10 cellular contexts compared by ENCODE assay signal in the genomic region with DNA sequence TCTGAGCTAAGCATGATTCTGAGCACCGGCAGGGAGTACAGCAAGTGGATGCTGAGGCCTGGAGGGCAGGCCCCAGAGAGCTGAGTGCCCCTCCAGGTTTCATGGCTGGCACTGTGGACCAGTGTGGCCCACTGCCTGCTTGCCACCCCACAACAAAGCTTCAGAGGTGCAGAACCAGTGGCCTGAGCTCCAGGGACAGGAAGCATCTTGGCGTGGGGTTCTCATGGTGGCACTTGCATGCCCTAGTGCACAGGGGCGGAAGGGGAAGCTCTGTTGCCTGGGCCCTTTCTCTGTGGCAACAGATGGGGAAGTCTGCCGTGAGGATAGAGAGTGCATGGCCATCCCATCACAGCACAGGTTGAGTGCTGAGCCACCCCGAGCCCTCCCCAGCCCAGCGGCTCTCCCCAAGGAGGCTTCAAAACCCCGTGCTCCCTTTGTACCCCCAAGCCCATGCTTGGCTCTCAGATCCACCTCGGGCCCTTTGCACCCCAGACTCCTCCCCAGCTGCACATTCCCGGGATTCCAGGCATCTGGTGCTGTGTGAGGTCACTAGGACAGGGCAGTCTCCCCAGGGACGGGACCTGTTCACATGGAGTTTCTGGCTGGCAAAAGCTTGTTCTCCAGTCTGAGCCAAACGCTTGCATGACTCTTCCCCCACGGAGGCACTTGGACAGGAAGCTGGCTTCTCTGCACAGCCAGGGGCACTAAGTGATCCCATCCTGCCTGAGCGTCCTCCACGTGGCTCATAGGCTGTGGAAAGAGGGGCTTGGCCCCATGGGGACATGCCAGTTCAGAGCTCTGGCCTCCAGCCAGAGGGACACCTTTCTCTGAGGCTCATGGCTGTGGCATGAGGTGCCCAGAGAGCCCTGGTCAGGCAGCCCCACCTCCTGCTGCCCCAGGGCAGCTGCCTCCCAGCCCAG. TPM values are rescaled to one million over a fixed set of nuclear protein-coding genes. Genes with fewer than 3 reads are reported as not detected.
A peak's percentile ranks its signal among the peaks of the same experiment; 100 is the strongest.
DNase-seq lines count a peak whose midpoint lies in the region; ATAC-seq, FAIRE-seq and TF ChIP-seq lines count a peak whose summit lies in the region.
"Had no signal": no experiment of that assay in that cellular context is flagged by ENCODE, and none has a peak within 500 bp of the region (broad histone marks: within the 10 kb centered on the region; RNA-seq: fewer than 3 reads in every experiment).

No MANE protein-coding gene starts in this region.

- FAIRE-seq in pancreas (lab: Jason Lieb, UNC) (no peak), frontal cortex (lab: Jason Lieb, UNC) (no peak)

- no peak overlapping the region for H3K4me3 Mint-ChIP-seq in endodermal cell

- H3K27ac Mint-ChIP-seq in endodermal cell, result no peak overlapping the region

- TF ChIP-seq CTCF in NB4 (IDR thresholded peaks at IDR 0.05; ENCODE audit: low read depth, low read length) (no peak), endodermal cell (conservative IDR thresholded peaks at IDR 0.05) (no peak), pancreas (IDR thresholded peaks at IDR 0.05) (no peak)

- H3K27me3 Mint-ChIP-seq in endodermal cell (ENCODE audit: insufficient read depth), result peaks cover 26% of the 10 kb centered on the region

- H3K9me3 ChIP-seq in endodermal cell (ENCODE audit: control insufficient read depth, low read length) (no peaks in the 10 kb centered on the region), pancreas (no peaks in the 10 kb centered on the region)

- H3K36me3 ChIP-seq in endodermal cell (ENCODE audit: control insufficient read depth, insufficient read depth, low read length) (no peaks in the 10 kb centered on the region), pancreas (no peaks in the 10 kb centered on the region)

- peaks cover 13% of the 10 kb centered on the region for H3K4me1 ChIP-seq in endodermal cell (ENCODE audit: control insufficient read depth, insufficient read depth, low read length)
- H3K4me1 ChIP-seq in pancreas, result peaks cover 5 to 27% (median 24%) of the 10 kb centered on the region in 3 donors

- H3K4me3 ChIP-seq in NB4 (ENCODE audit: low read depth, low read length), result no peak overlapping the region
- H3K4me3 ChIP-seq in endodermal cell (ENCODE audit: low read length), result no peak overlapping the region
- no peak overlapping the region for H3K4me3 ChIP-seq in pancreas
- H3K4me3 ChIP-seq: lung had no signal

- H3K9me3 Mint-ChIP-seq in endodermal cell, result no peaks in the 10 kb centered on the region

- intact Hi-C loops in pancreas (cut with DNase I), result no loop called here

- no peak for TF ChIP-seq POLR2A in NB4 (IDR thresholded peaks at IDR 0.05; ENCODE audit: extremely low read depth, insufficient read length)

- H3K9ac ChIP-seq in endodermal cell (ENCODE audit: extremely low read depth, low read length, poor library complexity, severe bottlenecking), result no peak overlapping the region

- H3K27ac ChIP-seq in endodermal cell (ENCODE audit: low read depth, low read length), result peak overlapping the region; percentile 16
- peak overlapping the region in 1 of 4 donors; percentile 42 for H3K27ac ChIP-seq in pancreas

- no peak for ATAC-seq in pancreas
- ATAC-seq in GM21717 (IDR thresholded peaks at IDR 0.05; ENCODE audit: unreplicated experiment), result no peak

- 72 to 75% methylated on average over 11 to 14 of the region's 14 CpGs for WGBS in endodermal cell (ENCODE audit: insufficient coverage in 1 of 2, insufficient read length in 1 of 2), 2 experiments
- 39 to 50% methylated on average over 14 of the region's 14 CpGs for WGBS in pancreas, 2 donors

- peaks cover 25% of the 10 kb centered on the region for H3K4me1 Mint-ChIP-seq in endodermal cell

- peaks cover 8% of the 10 kb centered on the region for H3K36me3 Mint-ChIP-seq in endodermal cell (ENCODE audit: low read depth)

- peaks cover 17% of the 10 kb centered on the region for H3K27me3 ChIP-seq in endodermal cell (ENCODE audit: control insufficient read depth, insufficient read depth, low read length, poor library complexity, severe bottlenecking)
- H3K27me3 ChIP-seq in pancreas, result peaks cover 0 to 4% (median 0%) of the 10 kb centered on the region in 4 donors

- DNase-seq in GM04503 (ENCODE audit: low read depth), result peak; percentile 79
- DNase-seq in NB4 (ENCODE audit: low read depth), result peak; percentile 56
- DNase-seq in endodermal cell, result peak; percentile 70
- DNase-seq in pancreas, result peak in 4 of 6 donors; percentile 34 to 59 (median 44)
- no peak for DNase-seq in frontal cortex (ENCODE audit: low spot score in 2 of 2)
- no peak for DNase-seq in NCI-H1694 treated with DMSO at 0.1 percent for 48 hours (lab: John Stamatoyannopoulos, UW)
- DNase-seq in activated CD4-positive, CD25-positive, alpha-beta regulatory T cell treated with anti-CD3 and anti-CD28 coated beads, Interleukin-2, amount 50 U/mL, for 72 hours, result no peak
- DNase-seq: NCI-H524 had no signal

RNA-seq across cellular contexts. Expression of a gene that starts 4.2 kb away (rescaled TPM):
- 100 to 1,000 TPM; 111 to 119 TPM for total RNA-seq in endodermal cell
- 113 TPM for polyA plus RNA-seq in endodermal cell (2013, experiment 1 of 2)
- 109 TPM for polyA plus RNA-seq in endodermal cell (2013, experiment 2 of 2)
- 10 to 100 TPM; 35.0 to 42.7 (median 35.9) TPM for total RNA-seq in pancreas
- polyA plus RNA-seq in pancreas, result 10 to 100 TPM; 29.3 to 43.9 TPM
- total RNA-seq in frontal cortex, result 24.9 TPM

RNA-seq across cellular contexts. Expression of a gene that starts 24.3 kb away (rescaled TPM):
- total RNA-seq in endodermal cell (not detected), pancreas (not detected), frontal cortex (not detected)
- polyA plus RNA-seq in endodermal cell (2013, experiment 1 of 2), result not detected
- polyA plus RNA-seq in endodermal cell (2013, experiment 2 of 2), result not detected
- polyA plus RNA-seq in pancreas, result not detected
- total RNA-seq: lung had no signal
- polyA plus RNA-seq: lung had no signal

RNA-seq across cellular contexts. Expression of a gene that starts 29.9 kb away (rescaled TPM):
- 10 to 100 TPM; 14.5 to 14.8 TPM for total RNA-seq in endodermal cell
- polyA plus RNA-seq in endodermal cell (2013, experiment 1 of 2), result 17.1 TPM
- polyA plus RNA-seq in endodermal cell (2013, experiment 2 of 2), result 15.0 TPM
- 1 to 10 TPM; 5.4 to 7.3 (median 6.2) TPM for total RNA-seq in pancreas
- polyA plus RNA-seq in pancreas, result 10 to 100 TPM; 13.3 to 14.6 TPM
- 13.0 TPM for total RNA-seq in frontal cortex

RNA-seq across cellular contexts. Expression of a gene that starts 43.3 kb away (rescaled TPM):
- total RNA-seq in endodermal cell, result not detected
- not detected for polyA plus RNA-seq in endodermal cell (2013, experiment 1 of 2)
- not detected for polyA plus RNA-seq in endodermal cell (2013, experiment 2 of 2)
- under 1 TPM in 2 of 6 donors, not detected in 4; 0.08 to 0.09 TPM for total RNA-seq in pancreas
- under 1 TPM; 0.27 to 0.31 TPM for polyA plus RNA-seq in pancreas
- total RNA-seq in frontal cortex, result not detected

RNA-seq across cellular contexts. Expression of a gene that starts 52.2 kb away (rescaled TPM):
- total RNA-seq in endodermal cell, result 10 to 100 TPM; 54.6 to 62.9 TPM
- 47.4 TPM for polyA plus RNA-seq in endodermal cell (2013, experiment 1 of 2)
- polyA plus RNA-seq in endodermal cell (2013, experiment 2 of 2), result 41.6 TPM
- total RNA-seq in pancreas, result 10 to 100 TPM; 24.3 to 41.5 (median 34.7) TPM
- 10 to 100 TPM; 26.7 to 28.7 TPM for polyA plus RNA-seq in pancreas
- 65.2 TPM for total RNA-seq in frontal cortex

Comparison
In these comparisons a context has a peak if more than half of its experiments do, and no peak if none do; other contexts are left out.
1. DNase-seq: peak in GM04503 (single experiment), NB4 (single experiment), endodermal cell (single experiment) and pancreas (4 of 6); none in frontal cortex (0 of 2), NCI-H1694 treated with DMSO at 0.1 percent for 48 hours (single experiment) and activated CD4-positive, CD25-positive, alpha-beta regulatory T cell treated with anti-CD3 and anti-CD28 coated beads, Interleukin-2, amount 50 U/mL, for 72 hours (single experiment).